ENCODE assay signal across 1 cellular context in genomic region chr11:132864811-132865576, GRCh38.
TF ChIP-seq lines count a peak whose summit lies in the region.

No MANE protein-coding gene starts in this region.

TF ChIP-seq in HepG2, 621 proteins besides CTCF, POLR2A, EP300 and RAD21:
- TF ChIP-seq ZFX (CRISPR knock-in tag; IDR thresholded peaks at IDR 0.05; ENCODE audit: low read depth) (no peak), XRCC5 (optimal IDR thresholded peaks at IDR 0.05; ENCODE audit: low read length) (no peak), CBX5 (CRISPR knock-in tag; IDR thresholded peaks at IDR 0.05; ENCODE audit: borderline replicate concordance) (no peak), MAFF (IDR thresholded peaks at IDR 0.05; ENCODE audit: low read depth, low read length) (peak; percentile 62), MAFK (conservative IDR thresholded peaks at IDR 0.05 in 1 of 2, IDR thresholded peaks at IDR 0.05 in 1 of 2; ENCODE audit: low read length in 2 of 2) (peak; percentile 69 to 79), NFE2L2 (IDR thresholded peaks at IDR 0.05; ENCODE audit: low read length) (peak; percentile 80)
